In the genomic region with DNA sequence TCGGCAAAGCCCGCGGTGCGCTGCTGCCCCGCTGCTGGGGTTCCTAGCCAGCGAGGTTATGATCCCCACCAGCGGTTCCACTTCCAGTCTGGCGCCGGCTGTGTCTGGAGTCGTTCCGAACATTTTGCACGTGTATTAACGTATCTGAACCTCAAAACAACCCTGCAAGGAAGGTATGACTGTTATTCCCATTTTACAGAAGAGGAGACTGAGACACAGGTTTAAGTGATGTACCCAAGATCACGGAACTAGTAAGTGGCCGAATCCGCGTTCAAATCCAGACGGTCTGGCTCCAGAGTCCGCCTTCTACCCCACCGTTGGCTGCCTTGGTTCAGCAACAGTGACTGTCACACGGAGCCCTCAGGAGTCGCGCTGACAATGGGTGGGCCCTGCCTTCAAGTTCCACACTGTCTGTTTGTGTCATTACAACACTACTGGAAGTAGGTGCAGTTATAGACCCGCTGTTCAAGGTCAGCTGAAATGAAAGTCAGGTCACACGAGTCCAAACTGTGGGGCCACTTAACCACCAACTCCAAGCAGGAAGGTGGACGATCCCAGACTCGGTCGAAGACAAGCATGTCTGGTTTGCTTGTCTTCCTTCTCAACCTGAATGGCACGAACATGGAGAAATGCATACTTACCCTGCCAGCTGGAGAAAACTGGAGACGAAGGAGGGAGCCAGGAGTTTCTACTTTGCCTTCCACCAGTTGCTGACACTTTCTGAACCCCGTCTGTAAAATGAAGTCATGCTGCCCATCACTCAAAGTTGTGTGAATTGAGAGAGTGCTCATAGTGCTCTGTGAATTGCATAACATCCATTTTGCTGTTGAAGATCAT, we compare ENCODE assay signal across 8 cellular contexts. TPM values are rescaled to one million over a fixed set of nuclear protein-coding genes. Genes with fewer than 3 reads are reported as not detected.
A peak's percentile ranks its signal among the peaks of the same experiment; 100 is the strongest.
DNase-seq lines count a peak whose midpoint lies in the region; ATAC-seq and TF ChIP-seq lines count a peak whose summit lies in the region.

No MANE protein-coding gene starts in this region.

- peak overlapping the region; percentile 13 for H3K27ac ChIP-seq in urinary bladder (ENCODE audit: low read depth)

- 18% methylated on average over 31 of the region's 31 CpGs for WGBS in urinary bladder

- peak overlapping the region; percentile 23 to 68 (median 55) for H3K27ac Mint-ChIP-seq in brain
- H3K27ac Mint-ChIP-seq in memory B cell, result no peak overlapping the region

- peak in 1 of 2 experiments; percentile 2 for TF ChIP-seq CTCF in brain (conservative IDR thresholded peaks at IDR 0.05)

- H3K4me3 Mint-ChIP-seq in brain, result peak overlapping the region; percentile 79 to 89 (median 84)
- H3K4me3 Mint-ChIP-seq in memory B cell, result peak overlapping the region; percentile 67

- DNase-seq in Right ventricle myocardium superior, result no peak
- no peak for DNase-seq in Right ventricle myocardium inferior (ENCODE audit: missing footprints)
- DNase-seq in memory B cell (ENCODE audit: low spot score in 2 of 2), result no peak
- DNase-seq in D341Med (ENCODE audit: low spot score), result no peak
- DNase-seq in iPS-NIHi11 (ENCODE audit: low spot score), result no peak
- no peak for DNase-seq in NAMALWA (ENCODE audit: low spot score)

- intact Hi-C loops in Right ventricle myocardium superior (cut with DNase I), result loop anchor here (5.0 kb wide), 1 partner anchor 73 kb away; no protein-coding TSS in a partner anchor
- intact Hi-C loops in Right ventricle myocardium inferior (cut with DNase I), result loop anchor here (1.0 to 5.0 kb wide), 4 partner anchors 14 to 307 kb away; a partner anchor contains a TSS

- H3K36me3 ChIP-seq in urinary bladder (ENCODE audit: insufficient read depth), result peaks cover under 1% of the 10 kb centered on the region

- H3K4me3 ChIP-seq in urinary bladder (ENCODE audit: low read depth, low read length), result peak overlapping the region; percentile 78

- no peaks in the 10 kb centered on the region for H3K9me3 Mint-ChIP-seq in brain
- no peaks in the 10 kb centered on the region for H3K9me3 Mint-ChIP-seq in memory B cell

- H3K36me3 Mint-ChIP-seq in brain, result peaks cover 23% of the 10 kb centered on the region
- no peaks in the 10 kb centered on the region for H3K36me3 Mint-ChIP-seq in memory B cell

- H3K4me1 Mint-ChIP-seq in brain (peaks cover 33% of the 10 kb centered on the region), memory B cell (peaks cover 5% of the 10 kb centered on the region)

- H3K27me3 Mint-ChIP-seq in brain (peaks cover 18% of the 10 kb centered on the region), memory B cell (peaks cover 22% of the 10 kb centered on the region)

- H3K4me1 ChIP-seq in urinary bladder (ENCODE audit: insufficient read depth), result peaks cover 3% of the 10 kb centered on the region

- ATAC-seq in Right ventricle myocardium superior (ENCODE audit: poor library complexity) (peak; percentile 9), Right ventricle myocardium inferior (no peak), memory B cell (ENCODE audit: low read depth) (no peak)

RNA-seq across cellular contexts. Expression of a gene that starts 0.8 kb away (rescaled TPM):
- total RNA-seq in Right ventricle myocardium superior (47.6 TPM), Right ventricle myocardium inferior (40.4 TPM), urinary bladder (11.9 TPM)
- polyA plus RNA-seq in brain (ENCODE audit: insufficient read depth, low read depth, low replicate concordance) (7.4 TPM), urinary bladder (44.1 TPM)

RNA-seq across cellular contexts. Expression of a gene that starts 21.8 kb away (rescaled TPM):
- not detected for total RNA-seq in Right ventricle myocardium superior
- total RNA-seq in Right ventricle myocardium inferior, result not detected
- 0.98 TPM for polyA plus RNA-seq in brain (ENCODE audit: insufficient read depth, low read depth, low replicate concordance)
- total RNA-seq in urinary bladder, result not detected
- polyA plus RNA-seq in urinary bladder, result not detected

RNA-seq across cellular contexts. Expression of a gene that starts 43.7 kb away (rescaled TPM):
- total RNA-seq in Right ventricle myocardium superior (13.4 TPM), Right ventricle myocardium inferior (13.1 TPM), urinary bladder (0.42 TPM)
- polyA plus RNA-seq in brain (ENCODE audit: insufficient read depth, low read depth, low replicate concordance) (0.49 TPM), urinary bladder (0.65 TPM)
